19 cellular contexts compared by ENCODE assay signal in genomic region chr1:119868176-119868575, GRCh38. TPM values are rescaled to one million over a fixed set of nuclear protein-coding genes. Genes with fewer than 3 reads are reported as not detected.
DNase-seq lines count a peak whose midpoint lies in the region; ATAC-seq, FAIRE-seq and TF ChIP-seq lines count a peak whose summit lies in the region.
"Had no signal": no experiment of that assay in that cellular context is flagged by ENCODE, and none has a peak within 500 bp of the region (broad histone marks: within the 10 kb centered on the region; RNA-seq: fewer than 3 reads in every experiment).

No MANE protein-coding gene starts in this region.

- H3K36me3 ChIP-seq in right lobe of liver (no peaks in the 10 kb centered on the region), HepG2 (replicated peaks in 1 of 2; ENCODE audit: control insufficient read depth in 1 of 2, insufficient read depth in 2 of 2, low read length in 2 of 2) (no peaks in the 10 kb centered on the region), endothelial cell of umbilical vein (ENCODE audit: control insufficient read depth in 2 of 2, extremely low read depth in 1 of 2, insufficient read depth in 2 of 2, low read length in 2 of 2) (no peaks in the 10 kb centered on the region), prostate gland (no peaks in the 10 kb centered on the region)
- H3K36me3 ChIP-seq: BE2C had no signal

- H3K9me1 ChIP-seq in endothelial cell of umbilical vein (replicated peaks; ENCODE audit: control insufficient read depth, extremely low read depth, insufficient read depth, low read length): no peaks in the 10 kb centered on the region

- H3K79me2 ChIP-seq in HepG2 (ENCODE audit: insufficient read depth, low read length) (no peaks in the 10 kb centered on the region), endothelial cell of umbilical vein (ENCODE audit: control insufficient read depth, insufficient read depth, low read length) (no peaks in the 10 kb centered on the region)

- no peak overlapping the region for H3K9ac ChIP-seq in HepG2 (ENCODE audit: insufficient read depth, low read depth, low read length)
- no peak overlapping the region for H3K9ac ChIP-seq in endothelial cell of umbilical vein (replicated peaks; ENCODE audit: extremely low read depth, insufficient read depth, low read length)

- H3K27me3 ChIP-seq in right lobe of liver (no peaks in the 10 kb centered on the region), HepG2 (ENCODE audit: control insufficient read depth in 1 of 2, insufficient read depth in 2 of 2, low read length in 2 of 2) (peaks cover 1 to 8% of the 10 kb centered on the region in 2 experiments; a peak in 1 of 5 replicates), endothelial cell of umbilical vein (ENCODE audit: control insufficient read depth in 2 of 2, insufficient read depth in 2 of 2, low read length in 2 of 2) (no peaks in the 10 kb centered on the region), prostate gland (replicated peaks; ENCODE audit: insufficient read depth) (no peaks in the 10 kb centered on the region)

- TF ChIP-seq RAD21 in HepG2 (CRISPR knock-in tag; IDR thresholded peaks at IDR 0.05): no peak

- TF ChIP-seq POLR2A in right lobe of liver (IDR thresholded peaks at IDR 0.05) (no peak), HepG2 (IDR thresholded peaks at IDR 0.05; ENCODE audit: insufficient read depth in 1 of 2, low read depth in 2 of 2, low read length in 2 of 2) (no peak), endothelial cell of umbilical vein (IDR thresholded peaks at IDR 0.05; ENCODE audit: low read depth, low read length) (no peak), prostate gland (IDR thresholded peaks at IDR 0.05) (no peak)

- FAIRE-seq in HepG2 (lab: Jason Lieb, UNC): no peak
- FAIRE-seq in endothelial cell of umbilical vein (lab: Jason Lieb, UNC): peak; percentile 79
- FAIRE-seq: A549, HTR-8/SVneo had no signal

- H3K4me3 Mint-ChIP-seq in activated T-cell treated with anti-CD3 and anti-CD28 coated beads, Interleukin-2, amount 50 U/mL, for 4 hours: no peak overlapping the region
- H3K4me3 Mint-ChIP-seq: CD14-positive monocyte; CD8-positive, alpha-beta T cell; HFFc6 had no signal

- no peaks in the 10 kb centered on the region for H3K4me1 Mint-ChIP-seq in activated T-cell treated with anti-CD3 and anti-CD28 coated beads, Interleukin-2, amount 50 U/mL, for 4 hours (ENCODE audit: low read depth)

- H2AFZ ChIP-seq in HepG2 (ENCODE audit: low read length) (no peak overlapping the region), endothelial cell of umbilical vein (ENCODE audit: low read depth, low read length) (no peak overlapping the region)

- CTCF ChIA-PET in HepG2 (lab: Yijun Ruan, JAX; ENCODE audit: low intra/inter-chr PET ratio, low total read pairs): no interaction called here
- CTCF ChIA-PET in endothelial cell of umbilical vein (lab: Charles Lee): interaction anchor here (1.9 to 2.6 kb wide), 2 partner anchors 15 to 59 kb away, joined by 11 to 17 read pairs; no protein-coding TSS in a partner anchor

- H3K4me1 ChIP-seq in right lobe of liver (no peaks in the 10 kb centered on the region), HepG2 (ENCODE audit: insufficient read depth, low read length) (peaks cover 8% of the 10 kb centered on the region), endothelial cell of umbilical vein (ENCODE audit: control insufficient read depth, extremely low read depth, insufficient read depth, low read length) (no peaks in the 10 kb centered on the region), prostate gland (replicated peaks) (peaks cover 10% of the 10 kb centered on the region)
- H3K4me1 ChIP-seq: A549, Caco-2 had no signal

- DNase-seq in right lobe of liver: no peak
- no peak for DNase-seq in HepG2 (ENCODE audit: low spot score)
- DNase-seq in endothelial cell of umbilical vein (ENCODE audit: low read depth, low spot score): no peak
- peak; percentile 72 for DNase-seq in prostate gland (ENCODE audit: low spot score)
- no peak for DNase-seq in activated T-cell treated with anti-CD3 and anti-CD28 coated beads, Interleukin-2, amount 50 U/mL, for 4 hours
- no peak for DNase-seq in activated naive CD4-positive, alpha-beta T cell treated with Interleukin-2 at 50 U/mL for 16 hours
- DNase-seq: BE2C; Caco-2; CD8-positive, alpha-beta T cell; DND-41; GDM1; HCEC 1CT; HFFc6 had no signal

- dilution Hi-C loops in endothelial cell of umbilical vein (cut with MboI; ENCODE audit: extremely low pct_ligation_motif_present, low sequenced_read_pairs): no loop called here

- in situ Hi-C loops in HepG2 (cut with HindIII; ENCODE audit: extremely low pct_ligation_motif_present, low pct_unique_long_range_greater_than_20kb): loop anchor here (10.0 kb wide), 1 partner anchor 53 kb away; the partner anchor contains the start of gene REG4

- BruUV-seq in HepG2 (replicated peaks; lab: Mats Ljungman, UMichigan) (no TSS peak), endothelial cell of umbilical vein (replicated peaks; lab: Mats Ljungman, UMichigan) (no TSS peak)

- peaks cover 17% of the 10 kb centered on the region for H3K27me3 Mint-ChIP-seq in activated T-cell treated with anti-CD3 and anti-CD28 coated beads, Interleukin-2, amount 50 U/mL, for 4 hours (ENCODE audit: low read depth)

- 91% methylated on average over 2 of the region's 2 CpGs for WGBS in right lobe of liver (ENCODE audit: insufficient coverage, low coverage, low lambda C conversion rate, missing lambda C conversion rate)
- 52% methylated on average over 2 of the region's 2 CpGs for WGBS in HepG2 (ENCODE audit: low lambda C conversion rate)
- WGBS in prostate gland: 69% methylated on average over 2 of the region's 2 CpGs

- no peaks in the 10 kb centered on the region for H4K20me1 ChIP-seq in HepG2 (ENCODE audit: insufficient read depth, low read length)
- H4K20me1 ChIP-seq in endothelial cell of umbilical vein (replicated peaks; ENCODE audit: control insufficient read depth, extremely low read depth, insufficient read depth, low read length): no peaks in the 10 kb centered on the region

- TF ChIP-seq EP300 in HepG2 (IDR thresholded peaks at IDR 0.05; ENCODE audit: low read depth in 2 of 2, low read length in 2 of 2) (no peak), HepG2 (CRISPR knock-in tag; IDR thresholded peaks at IDR 0.05; ENCODE audit: borderline replicate concordance) (no peak)

- intact Hi-C loops in right lobe of liver (cut with DNase I) (no loop called here), HepG2 (cut with micrococcal nuclease; ENCODE audit: unreplicated experiment) (no loop called here), endothelial cell of umbilical vein (cut with micrococcal nuclease) (no loop called here), prostate gland (cut with DNase I) (no loop called here)

- POLR2A ChIA-PET in HepG2 (lab: Yijun Ruan, JAX) (no interaction called here), endothelial cell of umbilical vein (lab: Charles Lee) (no interaction called here)

- H3K9me3 Mint-ChIP-seq in activated T-cell treated with anti-CD3 and anti-CD28 coated beads, Interleukin-2, amount 50 U/mL, for 4 hours: no peaks in the 10 kb centered on the region
- H3K9me3 Mint-ChIP-seq: CD14-positive monocyte; CD8-positive, alpha-beta T cell; HFFc6 had no signal

- H3K36me3 Mint-ChIP-seq in activated T-cell treated with anti-CD3 and anti-CD28 coated beads, Interleukin-2, amount 50 U/mL, for 4 hours (ENCODE audit: insufficient read depth): no peaks in the 10 kb centered on the region
- H3K36me3 Mint-ChIP-seq: CD14-positive monocyte; CD8-positive, alpha-beta T cell had no signal

- ATAC-seq in right lobe of liver (peak; percentile 50 to 69 (median 62)), HepG2 (no peak), GM18519 (IDR thresholded peaks at IDR 0.05; ENCODE audit: low FRiP score, unreplicated experiment) (no peak)
- no peak for ATAC-seq in activated T-cell treated with anti-CD3 and anti-CD28 coated beads, Interleukin-2, amount 50 U/mL, for 4 hours
- ATAC-seq: A549; CD8-positive, alpha-beta T cell had no signal

- H3K27ac ChIP-seq in right lobe of liver: no peak overlapping the region
- H3K27ac ChIP-seq in HepG2 (ENCODE audit: extremely low read length, insufficient read depth, low read length): no peak overlapping the region
- no peak overlapping the region for H3K27ac ChIP-seq in endothelial cell of umbilical vein (ENCODE audit: insufficient read depth, low read depth, low read length)
- H3K27ac ChIP-seq in prostate gland: peak overlapping the region; percentile 52 to 67
- H3K27ac ChIP-seq: A549 had no signal

- H3K9me3 ChIP-seq in right lobe of liver (no peaks in the 10 kb centered on the region), HepG2 (ENCODE audit: low read length) (no peaks in the 10 kb centered on the region), endothelial cell of umbilical vein (replicated peaks; ENCODE audit: control insufficient read depth, insufficient read depth, low read length) (no peaks in the 10 kb centered on the region), prostate gland (no peaks in the 10 kb centered on the region)
- H3K9me3 ChIP-seq: A549, BE2C, Caco-2 had no signal

- no peak overlapping the region for H3K4me2 ChIP-seq in HepG2 (ENCODE audit: low read depth, low read length)
- no peak overlapping the region for H3K4me2 ChIP-seq in endothelial cell of umbilical vein (ENCODE audit: insufficient read depth, low read length)
- H3K4me2 ChIP-seq: A549 had no signal

- TF ChIP-seq CTCF in right lobe of liver (IDR thresholded peaks at IDR 0.05) (no peak), HepG2 (CRISPR knock-in tag; IDR thresholded peaks at IDR 0.05) (no peak), endothelial cell of umbilical vein (IDR thresholded peaks at IDR 0.05; ENCODE audit: extremely low read depth in 1 of 2, insufficient read depth in 1 of 2, low read depth in 1 of 2, low read length in 2 of 2) (no peak), prostate gland (IDR thresholded peaks at IDR 0.05) (no peak)

- H3K4me3 ChIP-seq in right lobe of liver: no peak overlapping the region
- no peak overlapping the region for H3K4me3 ChIP-seq in HepG2 (replicated peaks in 1 of 3; ENCODE audit: insufficient read depth in 1 of 3, low read depth in 2 of 3, low read length in 3 of 3)
- no peak overlapping the region for H3K4me3 ChIP-seq in endothelial cell of umbilical vein (replicated peaks in 1 of 3; ENCODE audit: insufficient read depth in 1 of 3, low read depth in 1 of 3, low read length in 3 of 3)
- no peak overlapping the region for H3K4me3 ChIP-seq in prostate gland
- H3K4me3 ChIP-seq: A549 had no signal

RNA-seq across cellular contexts. Expression of gene ADAM30, which starts 28.1 kb away (rescaled TPM):
- total RNA-seq in right lobe of liver: not detected
- not detected in 2 replicates for total RNA-seq in HepG2 (2016; rRNA removed; fragmentation: Illumina TruSeq; extraction: Trizol)
- not detected in 2 replicates for total RNA-seq in HepG2 (2016; cell fraction: cytosol; rRNA removed; fragmentation: Illumina TruSeq; extraction: Trizol; ENCODE audit: low read depth)
- not detected in 2 replicates for total RNA-seq in HepG2 (2016; cell fraction: insoluble cytoplasmic fraction; rRNA removed; fragmentation: Illumina TruSeq; extraction: Trizol)
- not detected in 2 replicates for total RNA-seq in HepG2 (2016; cell fraction: membrane; rRNA removed; fragmentation: Illumina TruSeq; extraction: Trizol)
- total RNA-seq in HepG2 (2016; cell fraction: nucleus; rRNA removed; fragmentation: Illumina TruSeq; extraction: Trizol): not detected in 2 replicates
- polyA plus RNA-seq in HepG2 (2011; rRNA removed): not detected in 2 replicates
- not detected in 2 replicates for polyA plus RNA-seq in HepG2 (2011; cell fraction: cytosol; rRNA removed)
- polyA plus RNA-seq in HepG2 (2011; cell fraction: nucleus; rRNA removed): not detected in 2 replicates
- not detected in 2 replicates for polyA plus RNA-seq in HepG2 (2012)
- not detected in 2 replicates for polyA plus RNA-seq in HepG2 (2016; cell fraction: cytosol; fragmentation: Illumina TruSeq; extraction: Trizol; ENCODE audit: low read depth)
- polyA plus RNA-seq in HepG2 (2016; cell fraction: insoluble cytoplasmic fraction; fragmentation: Illumina TruSeq; extraction: Trizol; ENCODE audit: low read depth): not detected in 2 replicates
- polyA plus RNA-seq in HepG2 (2016; cell fraction: membrane; fragmentation: Illumina TruSeq; extraction: Trizol; ENCODE audit: low read depth): not detected in 2 replicates
- not detected in 2 replicates for polyA plus RNA-seq in HepG2 (2016; cell fraction: nucleus; fragmentation: Illumina TruSeq; extraction: Trizol; ENCODE audit: insufficient read depth, low read depth)
- not detected in 2 replicates for polyA minus RNA-seq in HepG2 (2011; rRNA and poly(A)+ RNA removed; ENCODE audit: low replicate concordance)
- not detected in 2 replicates for polyA minus RNA-seq in HepG2 (2011; cell fraction: cytosol; rRNA and poly(A)+ RNA removed)
- not detected in 2 replicates for polyA minus RNA-seq in HepG2 (2011; cell fraction: nucleus; rRNA and poly(A)+ RNA removed)
- not detected in 2 replicates for total RNA-seq in endothelial cell of umbilical vein
- polyA plus RNA-seq in endothelial cell of umbilical vein: not detected in 2 replicates
- not detected in 2 replicates for polyA plus RNA-seq in endothelial cell of umbilical vein (2011; cell fraction: cytosol; rRNA removed)
- not detected in 2 replicates for polyA plus RNA-seq in endothelial cell of umbilical vein (2011; cell fraction: nucleus; rRNA removed)
- polyA plus RNA-seq in endothelial cell of umbilical vein (2012): not detected in 2 replicates
- polyA minus RNA-seq in endothelial cell of umbilical vein: not detected in 2 replicates
- not detected for polyA minus RNA-seq in endothelial cell of umbilical vein (2011; cell fraction: cytosol; rRNA and poly(A)+ RNA removed)
- polyA minus RNA-seq in endothelial cell of umbilical vein (2011; cell fraction: nucleus; rRNA and poly(A)+ RNA removed): not detected in 2 replicates
- total RNA-seq in prostate gland: 1 to 10 TPM in 1 of 2 donors, not detected in 1; 2.0 TPM
- not detected for total RNA-seq in activated T-cell treated with anti-CD3 and anti-CD28 coated beads, Interleukin-2, amount 50 U/mL, for 4 hours
- total RNA-seq: Caco-2; CD8-positive, alpha-beta T cell; H4; HFFc6 had no signal
- polyA plus RNA-seq: A549, AG04450, CD14-positive monocyte had no signal

RNA-seq across cellular contexts. Expression of gene REG4, which starts 56.9 kb away (rescaled TPM):
- under 1 TPM in 1 of 6 experiments, not detected in 5; 0.20 TPM for total RNA-seq in right lobe of liver
- total RNA-seq in HepG2 (2016; rRNA removed; fragmentation: Illumina TruSeq; extraction: Trizol): not detected in 2 replicates
- not detected in 2 replicates for total RNA-seq in HepG2 (2016; cell fraction: cytosol; rRNA removed; fragmentation: Illumina TruSeq; extraction: Trizol; ENCODE audit: low read depth)
- total RNA-seq in HepG2 (2016; cell fraction: insoluble cytoplasmic fraction; rRNA removed; fragmentation: Illumina TruSeq; extraction: Trizol): not detected in 2 replicates
- total RNA-seq in HepG2 (2016; cell fraction: membrane; rRNA removed; fragmentation: Illumina TruSeq; extraction: Trizol): not detected in 2 replicates
- not detected in 2 replicates for total RNA-seq in HepG2 (2016; cell fraction: nucleus; rRNA removed; fragmentation: Illumina TruSeq; extraction: Trizol)
- not detected in 2 replicates for polyA plus RNA-seq in HepG2 (2011; rRNA removed)
- not detected in 2 replicates for polyA plus RNA-seq in HepG2 (2011; cell fraction: cytosol; rRNA removed)
- polyA plus RNA-seq in HepG2 (2011; cell fraction: nucleus; rRNA removed): not detected in 2 replicates
- polyA plus RNA-seq in HepG2 (2012): 0.15 TPM in 1 of 2 replicates, not detected in the other
- polyA plus RNA-seq in HepG2 (2016; cell fraction: cytosol; fragmentation: Illumina TruSeq; extraction: Trizol; ENCODE audit: low read depth): not detected in 2 replicates
- not detected in 2 replicates for polyA plus RNA-seq in HepG2 (2016; cell fraction: insoluble cytoplasmic fraction; fragmentation: Illumina TruSeq; extraction: Trizol; ENCODE audit: low read depth)
- polyA plus RNA-seq in HepG2 (2016; cell fraction: membrane; fragmentation: Illumina TruSeq; extraction: Trizol; ENCODE audit: low read depth): not detected in 2 replicates
- polyA plus RNA-seq in HepG2 (2016; cell fraction: nucleus; fragmentation: Illumina TruSeq; extraction: Trizol; ENCODE audit: insufficient read depth, low read depth): not detected in 2 replicates
- 0.09 TPM in 1 of 2 replicates, not detected in the other for polyA minus RNA-seq in HepG2 (2011; rRNA and poly(A)+ RNA removed; ENCODE audit: low replicate concordance)
- not detected in 2 replicates for polyA minus RNA-seq in HepG2 (2011; cell fraction: cytosol; rRNA and poly(A)+ RNA removed)
- polyA minus RNA-seq in HepG2 (2011; cell fraction: nucleus; rRNA and poly(A)+ RNA removed): not detected in 2 replicates
- total RNA-seq in endothelial cell of umbilical vein: not detected in 2 replicates
- not detected in 2 replicates for polyA plus RNA-seq in endothelial cell of umbilical vein
- not detected in 2 replicates for polyA plus RNA-seq in endothelial cell of umbilical vein (2011; cell fraction: cytosol; rRNA removed)
- not detected in 2 replicates for polyA plus RNA-seq in endothelial cell of umbilical vein (2011; cell fraction: nucleus; rRNA removed)
- not detected in 2 replicates for polyA plus RNA-seq in endothelial cell of umbilical vein (2012)
- not detected in 2 replicates for polyA minus RNA-seq in endothelial cell of umbilical vein
- not detected for polyA minus RNA-seq in endothelial cell of umbilical vein (2011; cell fraction: cytosol; rRNA and poly(A)+ RNA removed)
- polyA minus RNA-seq in endothelial cell of umbilical vein (2011; cell fraction: nucleus; rRNA and poly(A)+ RNA removed): not detected in 2 replicates
- total RNA-seq in prostate gland: 1 to 10 TPM in 1 of 2 donors, under 1 TPM in 1; 0.62 to 2.0 TPM
- total RNA-seq in activated T-cell treated with anti-CD3 and anti-CD28 coated beads, Interleukin-2, amount 50 U/mL, for 4 hours: 1 to 10 TPM in 2 of 3 donors, under 1 TPM in 1; 0.49 to 2.3 (median 1.2) TPM
- total RNA-seq: H4, HFFc6 had no signal
- polyA plus RNA-seq: A549, AG04450, CD14-positive monocyte had no signal

Comparison
In these comparisons a context has a peak if more than half of its experiments do, and no peak if none do; other contexts are left out.
1. ATAC-seq: peak in right lobe of liver (4 of 4); none in HepG2 (single experiment), GM18519 (single experiment) and activated T-cell treated with anti-CD3 and anti-CD28 coated beads, Interleukin-2, amount 50 U/mL, for 4 hours (0 of 2).
2. H3K27ac ChIP-seq: peak in prostate gland (2 of 2); none in right lobe of liver (0 of 3), HepG2 (single experiment) and endothelial cell of umbilical vein (single experiment).